Comparison of ENCODE assay signal across 8 cellular contexts in genomic region chr17:17043668-17044226, GRCh38. TPM values are rescaled to one million over a fixed set of nuclear protein-coding genes. Genes with fewer than 3 reads are reported as not detected.
DNase-seq lines count a peak whose midpoint lies in the region; ATAC-seq and TF ChIP-seq lines count a peak whose summit lies in the region.

No MANE protein-coding gene starts in this region.

- H3K4me3 Mint-ChIP-seq in nephron: peak overlapping the region; percentile 96 to 99 (median 98)

- H3K27ac ChIP-seq in OCI-LY3 (ENCODE audit: low read length): no peak overlapping the region

- H3K4me1 Mint-ChIP-seq in nephron: peaks cover 68% of the 10 kb centered on the region

- H2AFZ ChIP-seq in OCI-LY3 (ENCODE audit: low read depth, low read length): no peak overlapping the region

- no peaks in the 10 kb centered on the region for H3K27me3 ChIP-seq in OCI-LY3 (ENCODE audit: low read depth, low read length)
- no peaks in the 10 kb centered on the region for H3K27me3 ChIP-seq in endocrine pancreas (ENCODE audit: control insufficient read depth, insufficient read depth, low read length)

- no peak for TF ChIP-seq CTCF in OCI-LY3 (IDR thresholded peaks at IDR 0.05; ENCODE audit: low read depth, low read length)
- TF ChIP-seq CTCF in nephron (IDR thresholded peaks at IDR 0.05; ENCODE audit: unreplicated experiment in 3 of 3): no peak

- H3K36me3 Mint-ChIP-seq in nephron (ENCODE audit: low read depth): peaks cover 30% of the 10 kb centered on the region

- peaks cover 3% of the 10 kb centered on the region for H3K27me3 Mint-ChIP-seq in nephron (ENCODE audit: low read depth)

- H3K9me3 ChIP-seq in OCI-LY3 (ENCODE audit: insufficient read depth, low read length) (no peaks in the 10 kb centered on the region), endocrine pancreas (ENCODE audit: control insufficient read depth, low read length) (no peaks in the 10 kb centered on the region)

- peaks cover 59% of the 10 kb centered on the region for H3K79me2 ChIP-seq in OCI-LY3 (ENCODE audit: low read length)

- H3K4me2 ChIP-seq in OCI-LY3 (ENCODE audit: low read length): peak overlapping the region; percentile 92

- ATAC-seq in GM18502 (IDR thresholded peaks at IDR 0.05; ENCODE audit: poor library complexity, unreplicated experiment): no peak
- ATAC-seq in HG03025 (IDR thresholded peaks at IDR 0.05; ENCODE audit: low FRiP score, unreplicated experiment): no peak

- H3K27ac Mint-ChIP-seq in nephron: peak overlapping the region; percentile 95 to 96 (median 96)

- in situ Hi-C loops in G401 (cut with HindIII; ENCODE audit: low sequenced_read_pairs): no loop called here

- H3K4me1 ChIP-seq in OCI-LY3 (ENCODE audit: low read length) (peaks cover 31% of the 10 kb centered on the region), endocrine pancreas (ENCODE audit: control insufficient read depth, insufficient read depth, low read length) (no peaks in the 10 kb centered on the region)

- H3K9ac ChIP-seq in OCI-LY3 (ENCODE audit: low read length) (peak overlapping the region; percentile 69), endocrine pancreas (ENCODE audit: control insufficient read depth, insufficient read depth, low read length) (peak overlapping the region; percentile 47)

- H3K9me3 Mint-ChIP-seq in nephron: peaks cover 2% of the 10 kb centered on the region

- DNase-seq in G401 (ENCODE audit: low spot score): peak; percentile 45
- DNase-seq in SHP77 treated with DMSO at 0.1 percent for 48 hours (lab: John Stamatoyannopoulos, UW): no peak
- no peak for DNase-seq in SKM-1 treated with dmso at 0.1 percent for 144 hours (lab: John Stamatoyannopoulos, UW; ENCODE audit: unreplicated experiment)

- peak overlapping the region; percentile 81 for H3K4me3 ChIP-seq in OCI-LY3 (ENCODE audit: low read length)
- peak overlapping the region; percentile 64 for H3K4me3 ChIP-seq in endocrine pancreas (ENCODE audit: control insufficient read depth, insufficient read depth, low read length)

- H3K36me3 ChIP-seq in OCI-LY3 (replicated peaks; ENCODE audit: low read depth, low read length): peaks cover 6% of the 10 kb centered on the region
- no peaks in the 10 kb centered on the region for H3K36me3 ChIP-seq in endocrine pancreas (ENCODE audit: control insufficient read depth, insufficient read depth, low read length)

- peaks cover 30% of the 10 kb centered on the region for H4K20me1 ChIP-seq in OCI-LY3 (ENCODE audit: insufficient read depth, low read length)

RNA-seq across cellular contexts. Expression of gene MPRIP, which starts 1.5 kb away (rescaled TPM):
- total RNA-seq in G401 (2014; rRNA removed; shearing (Covaris generic)): 59.5 and 97.1 TPM in 2 replicates
